Comparison of ENCODE assay signal across 1 cellular context in genomic region chr13:25165136-25165535, GRCh38.
TF ChIP-seq lines count a peak whose summit lies in the region.

No MANE protein-coding gene starts in this region.

TF ChIP-seq in H1, 55 proteins besides CTCF, POLR2A, EP300 and RAD21:
- peak; percentile 61; the same call in 1 of the 2 replicates for TF ChIP-seq YY1 (IDR thresholded peaks at IDR 0.05; ENCODE audit: low read depth, low read length)
